In genomic region chr3:109731639-109732473, GRCh38 we compare ENCODE assay signal across 8 cellular contexts.
DNase-seq lines count a peak whose midpoint lies in the region; ATAC-seq lines count a peak whose summit lies in the region.

No MANE protein-coding gene starts in this region.

- H3K9me3 ChIP-seq in SK-N-MC (ENCODE audit: low read depth, low read length), result no peaks in the 10 kb centered on the region

- no peak overlapping the region for H3K4me3 ChIP-seq in SK-N-MC

- peak; percentile 12 for DNase-seq in GM04503 (ENCODE audit: low read depth)
- peak; percentile 10 for DNase-seq in HuH-7.5 (ENCODE audit: low spot score)
- DNase-seq in SK-N-MC (ENCODE audit: low read depth, low spot score), result peak; percentile 22
- DNase-seq in amniotic epithelial cell (ENCODE audit: low read depth), result peak; percentile 58
- DNase-seq in hippocampal formation (lab: John Stamatoyannopoulos, UW), result peak; percentile 1 to 18
- peak; percentile 42 for DNase-seq in stimulated activated CD4-positive, alpha-beta T cell treated with anti-CD3 and anti-CD28 coated beads, Interleukin-12 subunit alpha, Interleukin-12 subunit beta, amount 100 ng/mL, for 4 hours
- DNase-seq in GOT3 (lab: John Stamatoyannopoulos, UW), result no peak

- no peaks in the 10 kb centered on the region for H3K36me3 ChIP-seq in SK-N-MC (ENCODE audit: insufficient read depth, low read length)

- H3K27ac ChIP-seq in SK-N-MC, result no peak overlapping the region

- no peak overlapping the region for H3K9ac ChIP-seq in SK-N-MC (ENCODE audit: insufficient read length)

- peak; percentile 96 for ATAC-seq in GM21529 (IDR thresholded peaks at IDR 0.05; ENCODE audit: unreplicated experiment)
